In genomic region chrX:47351706-47352105, GRCh38 we compare ENCODE assay signal across 26 cellular contexts. TPM values are rescaled to one million over a fixed set of nuclear protein-coding genes. Genes with fewer than 3 reads are reported as not detected.
DNase-seq lines count a peak whose midpoint lies in the region; ATAC-seq and TF ChIP-seq lines count a peak whose summit lies in the region.
"Had no signal": no experiment of that assay in that cellular context is flagged by ENCODE, and none has a peak within 500 bp of the region (broad histone marks: within the 10 kb centered on the region; RNA-seq: fewer than 3 reads in every experiment).

No MANE protein-coding gene starts in this region.

- no peaks in the 10 kb centered on the region for H3K9me3 ChIP-seq in IMR-90 (ENCODE audit: control insufficient read depth, insufficient read depth, low read length)
- H3K9me3 ChIP-seq: ovary, right lobe of liver, tibial artery had no signal

- H2AK9ac ChIP-seq in IMR-90 (replicated peaks; ENCODE audit: low read depth, low read length, poor library complexity): no peak overlapping the region

- H3K9me1 ChIP-seq in IMR-90 (ENCODE audit: insufficient read depth, low read length): no peaks in the 10 kb centered on the region

- no peak overlapping the region for H2BK120ac ChIP-seq in IMR-90 (ENCODE audit: low read depth, low read length)

- H3K14ac ChIP-seq in IMR-90 (replicated peaks; ENCODE audit: low read depth, low read length): no peak overlapping the region

- no peak for ATAC-seq in IMR-90 (ENCODE audit: low read depth)
- ATAC-seq: activated CD8-positive, alpha-beta T cell treated with anti-CD3 and anti-CD28 coated beads for 36 hours; right lobe of liver; WTC11 had no signal

- H3K4me2 ChIP-seq in IMR-90 (ENCODE audit: low read depth, low read length): no peak overlapping the region

- no peaks in the 10 kb centered on the region for H3K27me3 ChIP-seq in IMR-90 (ENCODE audit: control insufficient read depth, insufficient read depth, low read length)
- peaks cover 0 to 30% (median 3%) of the 10 kb centered on the region in 45 donors for H3K27me3 ChIP-seq in dorsolateral prefrontal cortex
- H3K27me3 ChIP-seq: ovary, right lobe of liver, tibial artery had no signal

- H2AK5ac ChIP-seq in IMR-90 (ENCODE audit: low read depth, low read length): no peak overlapping the region

- H3K79me1 ChIP-seq in IMR-90 (ENCODE audit: low read depth in 1 of 2, low read length in 2 of 2): no peaks in the 10 kb centered on the region

- no peak overlapping the region for H4K91ac ChIP-seq in IMR-90 (ENCODE audit: insufficient read depth, low read depth, low read length)

- no peaks in the 10 kb centered on the region for H4K20me1 ChIP-seq in IMR-90 (ENCODE audit: insufficient read depth, low read length)

- CTCF ChIA-PET in IMR-90 (lab: Yijun Ruan, JAX): interaction anchor here (0.7 kb wide), 1 partner anchor 41 kb away, joined by 3 read pairs; no protein-coding TSS in a partner anchor

- H3K23ac ChIP-seq in IMR-90 (ENCODE audit: low read depth, low read length): no peak overlapping the region

- no peak for TF ChIP-seq RAD21 in IMR-90 (IDR thresholded peaks at IDR 0.05; ENCODE audit: low read length)

- no peak for TF ChIP-seq POLR2A in IMR-90 (IDR thresholded peaks at IDR 0.05; ENCODE audit: low read depth, low read length)

- TF ChIP-seq CTCF in IMR-90 (conservative IDR thresholded peaks at IDR 0.05; ENCODE audit: low read depth, low read length) (no peak), fibroblast of villous mesenchyme (IDR thresholded peaks at IDR 0.05; ENCODE audit: insufficient read depth, low read depth, low read length) (no peak), dorsolateral prefrontal cortex (IDR thresholded peaks at IDR 0.05 in 54 of 56, conservative IDR thresholded peaks at IDR 0.05 in 2 of 56; ENCODE audit: low read depth in 1 of 56, partially characterized antibody in 56 of 56) (no peak)

- H2AFZ ChIP-seq in IMR-90 (replicated peaks; ENCODE audit: low read length, poor library complexity): no peak overlapping the region

- H3K18ac ChIP-seq in IMR-90 (ENCODE audit: low read depth, low read length): no peak overlapping the region

- H3K36me3 ChIP-seq in IMR-90 (ENCODE audit: control insufficient read depth, insufficient read depth, low read length): no peaks in the 10 kb centered on the region
- H3K36me3 ChIP-seq: ovary, right lobe of liver, tibial artery had no signal

- H2BK20ac ChIP-seq in IMR-90 (ENCODE audit: low read depth, low read length): no peak overlapping the region

- BruUV-seq in IMR-90 (replicated peaks; lab: Mats Ljungman, UMichigan): no TSS peak

- in situ Hi-C loops in IMR-90 (cut with MboI; ENCODE audit: low sequenced_read_pairs): no loop called here

- DNase-seq in Daoy (ENCODE audit: low read depth) (peak; percentile 5), IMR-90 (peak; percentile 60), amniotic epithelial cell (ENCODE audit: low read depth) (peak; percentile 83), fibroblast of villous mesenchyme (ENCODE audit: low read depth) (peak; percentile 7), GM19238 (ENCODE audit: insufficient read length, low spot score) (no peak), dorsolateral prefrontal cortex (no peak), cerebellum (ENCODE audit: low spot score) (no peak), germinal center (ENCODE audit: low spot score) (no peak)
- DNase-seq: activated CD8-positive, alpha-beta T cell treated with anti-CD3 and anti-CD28 coated beads for 36 hours; activated effector memory CD4-positive, alpha-beta T cell treated with Interleukin-2 at 50 U/mL for 16 hours; activated naive CD8-positive, alpha-beta T cell treated with anti-CD3 and anti-CD28 coated beads for 36 hours; activated T-cell treated with anti-CD3 and anti-CD28 coated beads for 4 hours; Calu3; effector CD8-positive, alpha-beta T cell; erythroblast; GOT3; NCI-H1092; NCI-H187; NCI-H69; ovary; right lobe of liver; tibial artery had no signal

- no peak overlapping the region for H4K8ac ChIP-seq in IMR-90 (ENCODE audit: low read depth in 2 of 2, low read length in 2 of 2)

- H3K9ac ChIP-seq in IMR-90 (ENCODE audit: low read depth, low read length): no peak overlapping the region

- dilution Hi-C loops in IMR-90 (cut with HindIII; ENCODE audit: low sequenced_read_pairs, unreplicated experiment): no loop called here

- no peaks in the 10 kb centered on the region for H3K4me1 ChIP-seq in IMR-90 (ENCODE audit: control insufficient read depth, insufficient read depth, low read length)
- H3K4me1 ChIP-seq: right lobe of liver, tibial artery had no signal

- no peak overlapping the region for H2BK15ac ChIP-seq in IMR-90 (ENCODE audit: low read depth, low read length)

- no peak overlapping the region for H3K4ac ChIP-seq in IMR-90 (ENCODE audit: low read depth, low read length)

- H3K56ac ChIP-seq in IMR-90 (ENCODE audit: extremely low read depth, insufficient read depth, low read length): no peak overlapping the region

- H2BK5ac ChIP-seq in IMR-90 (ENCODE audit: low read depth, low read length, poor library complexity, severe bottlenecking): no peak overlapping the region

- POLR2A ChIA-PET in IMR-90 (lab: Charles Lee; ENCODE audit: unreplicated experiment): no interaction called here

- H4K5ac ChIP-seq in IMR-90 (ENCODE audit: low read depth, low read length): no peak overlapping the region

- no CpG with 5 or more reads among the region's 4 CpGs for WGBS in IMR-90 (ENCODE audit: extremely low coverage in 2 of 2, insufficient read length in 1 of 2), 2 experiments

- H3K4me3 ChIP-seq in IMR-90 (ENCODE audit: insufficient read depth, low read depth, low read length): no peak overlapping the region
- H3K4me3 ChIP-seq in fibroblast of villous mesenchyme (ENCODE audit: low read depth, low read length): no peak overlapping the region
- H3K4me3 ChIP-seq in dorsolateral prefrontal cortex: no peak overlapping the region
- H3K4me3 ChIP-seq: ovary, right lobe of liver, tibial artery had no signal

- intact Hi-C loops in IMR-90 (cut with micrococcal nuclease): no loop called here
- intact Hi-C loops in dorsolateral prefrontal cortex (cut with DNase I): no loop called here

- H3K27ac ChIP-seq in IMR-90 (ENCODE audit: insufficient read depth, low read length) (no peak overlapping the region), dorsolateral prefrontal cortex (no peak overlapping the region)
- H3K27ac ChIP-seq: ovary, right lobe of liver, tibial artery had no signal

TF ChIP-seq in IMR-90, 13 proteins besides CTCF, POLR2A, EP300 and RAD21:
- TF ChIP-seq MAFK (IDR thresholded peaks at IDR 0.05; ENCODE audit: low read depth, low read length) (no peak), FOS (IDR thresholded peaks at IDR 0.05; ENCODE audit: low read depth, low read length) (no peak), MAZ (IDR thresholded peaks at IDR 0.05; ENCODE audit: borderline replicate concordance, low read depth, low read length) (no peak), CHD1 (IDR thresholded peaks at IDR 0.05; ENCODE audit: low read depth, low read length) (no peak), BHLHE40 (IDR thresholded peaks at IDR 0.05; ENCODE audit: low read depth, low read length) (no peak), MXI1 (IDR thresholded peaks at IDR 0.05; ENCODE audit: borderline replicate concordance, low read depth, low read length) (no peak), USF2 (IDR thresholded peaks at IDR 0.05; ENCODE audit: low read depth, low read length) (no peak), ELK1 (IDR thresholded peaks at IDR 0.05; ENCODE audit: borderline replicate concordance, low read depth, low read length) (no peak), NFE2L2 (IDR thresholded peaks at IDR 0.05; ENCODE audit: low read depth, low read length) (no peak), CEBPB (IDR thresholded peaks at IDR 0.05; ENCODE audit: low read depth, low read length) (no peak), SMC3 (IDR thresholded peaks at IDR 0.05; ENCODE audit: low read depth, low read length) (no peak), RFX5 (IDR thresholded peaks at IDR 0.05; ENCODE audit: low read depth, low read length) (no peak), RCOR1 (IDR thresholded peaks at IDR 0.05; ENCODE audit: insufficient replicate concordance, low read length) (no peak)

RNA-seq across cellular contexts. Expression of gene ZNF157, which starts 18.7 kb away (rescaled TPM):
- total RNA-seq in Daoy (2014; rRNA removed; shearing (Covaris generic)): 0.06 TPM in 1 of 2 replicates, not detected in the other
- total RNA-seq in IMR-90 (2012; rRNA removed): under 0.01 TPM in 1 of 2 replicates, not detected in the other
- polyA plus RNA-seq in IMR-90 (2012; rRNA removed): not detected in 2 replicates
- polyA plus RNA-seq in IMR-90 (2012; cell fraction: cytosol; rRNA removed): not detected in 2 replicates
- not detected in 2 replicates for polyA plus RNA-seq in IMR-90 (2012; cell fraction: nucleus; rRNA removed; ENCODE audit: low replicate concordance)
- total RNA-seq in fibroblast of villous mesenchyme: under 0.01 TPM in 2 replicates
- total RNA-seq in dorsolateral prefrontal cortex: 1 to 10 TPM; 1.3 to 4.3 (median 2.6) TPM
- total RNA-seq in cerebellum: 5.4 TPM
- total RNA-seq: Calu3, glomerular endothelial cell, right lobe of liver had no signal
- polyA plus RNA-seq: CD14-positive monocyte, liver had no signal

Comparison
In these comparisons a context has a peak if more than half of its experiments do, and no peak if none do; other contexts are left out.
1. DNase-seq: peak in Daoy (single experiment), IMR-90 (single experiment), amniotic epithelial cell (single experiment) and fibroblast of villous mesenchyme (single experiment); none in GM19238 (single experiment), dorsolateral prefrontal cortex (0 of 10), cerebellum (single experiment) and germinal center (single experiment).